27 cellular contexts compared by ENCODE assay signal in genomic region chr1:77592906-77593305, GRCh38.
"Had no signal": no experiment of that assay in that cellular context is flagged by ENCODE, and none has a peak within 500 bp of the region (broad histone marks: within the 10 kb centered on the region; RNA-seq: fewer than 3 reads in every experiment).

No MANE protein-coding gene starts in this region.

- H3K4me3 ChIP-seq: coronary artery, dorsolateral prefrontal cortex had no signal

- FAIRE-seq: astrocyte, bronchial epithelial cell, frontal cortex, TTC549 had no signal

- DNase-seq: activated CD4-positive, alpha-beta memory T cell treated with anti-CD3 and anti-CD28 coated beads, Interleukin-2, amount 10 ng/mL, durations not matched to agents 7 days and 5 days; activated CD4-positive, alpha-beta T cell treated with anti-CD3 and anti-CD28 coated beads for 1 hour; activated CD4-positive, alpha-beta T cell treated with anti-CD3 and anti-CD28 coated beads for 4 hours; activated CD4-positive, alpha-beta T cell treated with anti-CD3 and anti-CD28 coated beads, Interleukin-2, amount 10 ng/mL, durations not matched to agents 7 days and 5 days; activated CD4-positive, alpha-beta T cell treated with anti-CD3 and anti-CD28 coated beads, Interleukin-2, amount 50 U/mL, for 4 hours; activated CD8-positive, alpha-beta memory T cell treated with anti-CD3 and anti-CD28 coated beads, Interleukin-2, amount 50 U/mL, for 48 hours; activated effector memory CD4-positive, alpha-beta T cell treated with anti-CD3 and anti-CD28 coated beads, Interleukin-2, amount 50 U/mL, for 16 hours; activated naive CD4-positive, alpha-beta T cell treated with anti-CD3 and anti-CD28 coated beads, Interleukin-2, amount 50 U/mL, for 16 hours; activated naive CD8-positive, alpha-beta T cell treated with anti-CD3 and anti-CD28 coated beads for 36 hours; activated T-cell treated with anti-CD3 and anti-CD28 coated beads, Interleukin-2, amount 50 U/mL, for 48 hours; anterior cingulate cortex; brain microvascular endothelial cell; dorsolateral prefrontal cortex; effector memory CD4-positive, alpha-beta T cell; endodermal cell; foreskin fibroblast; head of caudate nucleus; T-helper 1 cell; T-helper 2 cell had no signal

- H3K27me3 ChIP-seq: brain microvascular endothelial cell, dorsolateral prefrontal cortex had no signal

- H3K27ac ChIP-seq: brain microvascular endothelial cell, coronary artery, dorsolateral prefrontal cortex, VCaP had no signal

- ATAC-seq: esophagus mucosa, WTC11 had no signal

- H3K36me3 ChIP-seq: brain microvascular endothelial cell had no signal
